ENCODE assay signal across 8 cellular contexts in the genomic region with DNA sequence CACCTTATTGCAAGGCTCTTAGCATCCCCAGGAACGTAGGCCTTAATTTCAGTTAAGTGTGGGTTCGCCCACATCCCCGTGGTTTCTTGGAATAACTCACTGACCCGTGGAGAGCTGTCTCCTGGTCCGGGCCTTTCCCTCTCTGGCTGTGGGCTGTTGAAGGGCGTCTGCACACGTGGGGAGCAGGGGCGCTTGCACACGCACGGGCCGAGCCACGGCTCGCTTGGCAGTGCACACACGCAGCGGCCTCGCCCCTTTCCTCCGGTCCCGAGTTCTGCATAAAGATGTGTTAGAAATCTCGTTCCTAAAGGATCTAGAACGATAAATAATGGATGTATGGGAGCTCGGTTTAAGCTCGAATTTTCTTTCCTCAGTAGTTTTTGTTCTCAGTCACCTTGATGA.
A peak's percentile ranks its signal among the peaks of the same experiment; 100 is the strongest.
DNase-seq lines count a peak whose midpoint lies in the region; ATAC-seq and TF ChIP-seq lines count a peak whose summit lies in the region.

No MANE protein-coding gene starts in this region.

- H3F3A ChIP-seq in neural cell (ENCODE audit: insufficient read depth, low read length, poor library complexity, severe bottlenecking) = peaks cover 23% of the 10 kb centered on the region

- H3K79me2 ChIP-seq in neural cell (replicated peaks; ENCODE audit: insufficient read depth, low read length) = peaks cover 88% of the 10 kb centered on the region

- POLR2A ChIA-PET in CD4-positive, alpha-beta T cell (lab: Charles Lee) = no interaction called here
- POLR2A ChIA-PET in HEK293 (lab: Yijun Ruan, JAX) = interaction anchor here (1.0 kb wide), 1 partner anchor 143 kb away, joined by 4 read pairs; no protein-coding TSS in a partner anchor

- CTCF ChIA-PET in CD4-positive, alpha-beta T cell (lab: Charles Lee) = no interaction called here
- CTCF ChIA-PET in HEK293 (lab: Yijun Ruan, JAX) = no interaction called here

- H3K4me1 ChIP-seq in HEK293 (ENCODE audit: control insufficient read depth, insufficient read depth, low read length) = peaks cover 42% of the 10 kb centered on the region

- TF ChIP-seq CTCF in CD4-positive, alpha-beta T cell (IDR thresholded peaks at IDR 0.05) = no peak
- no peak for TF ChIP-seq CTCF in HEK293 (tag by site-specific recombination; IDR thresholded peaks at IDR 0.05)
- TF ChIP-seq CTCF in WERI-Rb-1 (IDR thresholded peaks at IDR 0.05; ENCODE audit: low read depth, low read length) = no peak
- no peak for TF ChIP-seq CTCF in neural cell (IDR thresholded peaks at IDR 0.05; ENCODE audit: poor library complexity, severe bottlenecking)

- no peaks in the 10 kb centered on the region for H3K9me3 Mint-ChIP-seq in CD4-positive, alpha-beta T cell

- H3K36me3 Mint-ChIP-seq in CD4-positive, alpha-beta T cell (ENCODE audit: low read depth) = no peaks in the 10 kb centered on the region

- no peak overlapping the region for H3K27ac ChIP-seq in CD4-positive, alpha-beta T cell (ENCODE audit: low read depth, low read length)
- peak overlapping the region; percentile 79 for H3K27ac ChIP-seq in HEK293 (ENCODE audit: extremely low read depth, low read depth, low read length)
- peak overlapping the region; percentile 19 for H3K27ac ChIP-seq in WERI-Rb-1
- peak overlapping the region; percentile 99 for H3K27ac ChIP-seq in neural cell (ENCODE audit: low read length)

- H3K9me3 ChIP-seq in CD4-positive, alpha-beta T cell (ENCODE audit: control insufficient read depth, low read length) = no peaks in the 10 kb centered on the region
- H3K9me3 ChIP-seq in HEK293 (ENCODE audit: control insufficient read depth, insufficient read depth, low read depth, low read length) = no peaks in the 10 kb centered on the region
- H3K9me3 ChIP-seq in WERI-Rb-1 (ENCODE audit: severe bottlenecking) = no peaks in the 10 kb centered on the region
- H3K9me3 ChIP-seq in neural cell (ENCODE audit: low read length) = no peaks in the 10 kb centered on the region

- H3K4me1 Mint-ChIP-seq in CD4-positive, alpha-beta T cell (ENCODE audit: low read depth) = peaks cover 23% of the 10 kb centered on the region

- intact Hi-C loops in CD4-positive, alpha-beta T cell (cut with DNase I, micrococcal nuclease) = loop anchor here in 1 of 2 experiments (5.0 kb wide), 3 partner anchors 37 to 142 kb away; partner anchors contain the start of gene PBX3

- no peak overlapping the region for H2AFZ ChIP-seq in neural cell (ENCODE audit: low read depth, low read length)

- DNase-seq in CD4-positive, alpha-beta T cell = peak in 1 of 10 experiments; percentile 32
- DNase-seq in WERI-Rb-1 (peak; percentile 22), fibroblast of peridontal ligament (ENCODE audit: extremely low read depth) (peak; percentile 53), GDM1 (lab: John Stamatoyannopoulos, UW) (no peak)

- no peak overlapping the region for H3K27ac Mint-ChIP-seq in CD4-positive, alpha-beta T cell

- no peaks in the 10 kb centered on the region for H3K9me2 ChIP-seq in neural cell (ENCODE audit: insufficient read depth, low read length)

- H3K9ac ChIP-seq in neural cell (ENCODE audit: low read length) = peak overlapping the region; percentile 89

- H3K27me3 Mint-ChIP-seq in CD4-positive, alpha-beta T cell = peaks cover 36% of the 10 kb centered on the region

- peaks cover 10% of the 10 kb centered on the region for H3K27me3 ChIP-seq in CD4-positive, alpha-beta T cell (ENCODE audit: control insufficient read depth, insufficient read depth, low read length)
- H3K27me3 ChIP-seq in WERI-Rb-1 (ENCODE audit: insufficient read depth, low read depth, severe bottlenecking) = no peaks in the 10 kb centered on the region
- no peaks in the 10 kb centered on the region for H3K27me3 ChIP-seq in neural cell (ENCODE audit: insufficient read depth, low read depth, low read length)

- no peak for TF ChIP-seq EP300 in neural cell (conservative IDR thresholded peaks at IDR 0.05; ENCODE audit: poor library complexity, severe bottlenecking)

- H3K4me3 ChIP-seq in HEK293 (ENCODE audit: low read depth, low read length) (peak overlapping the region; percentile 56), WERI-Rb-1 (ENCODE audit: low read depth, low read length) (peak overlapping the region; percentile 39), neural cell (ENCODE audit: low read length) (peak overlapping the region; percentile 72)

- H4K20me1 ChIP-seq in neural cell (ENCODE audit: insufficient read depth) = no peaks in the 10 kb centered on the region

- peak overlapping the region; percentile 83 for H3K4me2 ChIP-seq in neural cell (ENCODE audit: low read length)

- H3K36me3 ChIP-seq in HEK293 (ENCODE audit: control insufficient read depth in 2 of 2, insufficient read depth in 1 of 2, low read length in 2 of 2) (no peaks in the 10 kb centered on the region), WERI-Rb-1 (no peaks in the 10 kb centered on the region), neural cell (ENCODE audit: insufficient read depth, low read length) (no peaks in the 10 kb centered on the region)

- peak; percentile 27 for ATAC-seq in CD4-positive, alpha-beta T cell (ENCODE audit: poor library complexity)
- ATAC-seq in GM19455 (IDR thresholded peaks at IDR 0.05; ENCODE audit: unreplicated experiment) (no peak), GM19035 (IDR thresholded peaks at IDR 0.05; ENCODE audit: unreplicated experiment) (no peak)

- no peak for TF ChIP-seq RAD21 in neural cell (conservative IDR thresholded peaks at IDR 0.05)

- peak overlapping the region; percentile 73 for H3K4me3 Mint-ChIP-seq in CD4-positive, alpha-beta T cell

TF ChIP-seq in HEK293, 187 proteins besides CTCF, POLR2A, EP300 and RAD21 (continues in another document):
- TF ChIP-seq ZNF404 (tag by site-specific recombination; IDR thresholded peaks at IDR 0.05) (no peak), IKZF3 (tag by site-specific recombination; IDR thresholded peaks at IDR 0.05) (0 out of 2 replicates have a peak, but pooled peaks have one; percentile 2), OVOL3 (tag by site-specific recombination; IDR thresholded peaks at IDR 0.05) (peak; percentile 24; the same call in 1 of the 2 replicates), SP7 (tag by site-specific recombination; IDR thresholded peaks at IDR 0.05) (peak; percentile 70), ZFHX2 (tag by site-specific recombination; conservative IDR thresholded peaks at IDR 0.05) (peak; percentile 94), ZBTB8A (tag by site-specific recombination; IDR thresholded peaks at IDR 0.05) (peak; percentile 55), WT1 (tag by site-specific recombination; IDR thresholded peaks at IDR 0.05) (0 out of 2 replicates have a peak, but pooled peaks have one; percentile 18)

TF ChIP-seq in neural cell, 6 proteins besides CTCF, POLR2A, EP300 and RAD21:
- no peak for TF ChIP-seq TAF1 (IDR thresholded peaks at IDR 0.05; ENCODE audit: low read depth)
- peak; percentile 70 for TF ChIP-seq MXI1 (conservative IDR thresholded peaks at IDR 0.05; ENCODE audit: poor library complexity, severe bottlenecking)
- TF ChIP-seq POLR2AphosphoS5 (IDR thresholded peaks at IDR 0.05) = no peak
- TF ChIP-seq SMC3 (conservative IDR thresholded peaks at IDR 0.05; ENCODE audit: poor library complexity) = peak; percentile 45
TF ChIP-seq in neural cell: peak in this region for 2.
